ENCODE assay signal across 2 cellular contexts in the genomic region with DNA sequence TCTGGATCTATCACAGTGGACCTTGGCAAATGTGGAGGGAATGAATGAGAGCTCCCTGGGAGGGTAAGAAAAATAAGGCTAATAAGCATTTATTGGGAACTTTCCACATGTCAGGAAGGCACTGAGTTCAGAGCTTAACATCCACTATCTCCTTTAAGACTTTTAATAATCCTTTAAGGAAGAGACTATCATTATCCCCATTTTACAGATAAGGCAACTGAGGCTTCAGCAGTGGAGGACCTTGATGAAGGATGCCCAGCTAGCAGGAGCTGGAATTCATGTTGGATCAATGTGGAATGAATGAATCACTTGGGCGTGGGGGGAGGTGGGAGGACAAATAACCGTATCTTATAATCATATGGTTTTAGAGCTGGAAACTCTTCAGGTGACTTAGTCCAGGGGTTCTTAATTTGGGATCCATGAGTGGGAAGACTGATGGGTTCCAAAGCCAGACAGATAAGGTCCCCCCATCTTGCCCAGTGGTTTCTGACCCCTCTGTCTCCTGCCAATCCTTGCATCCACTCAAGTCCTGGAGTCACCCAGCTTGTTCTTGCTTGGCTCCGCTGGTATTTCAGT.
A peak's percentile ranks its signal among the peaks of the same experiment; 100 is the strongest.
TF ChIP-seq lines count a peak whose summit lies in the region.

No MANE protein-coding gene starts in this region.

TF ChIP-seq in HEK293, 187 proteins besides CTCF, POLR2A, EP300 and RAD21 (continued from another document):
- TF ChIP-seq ZBTB26 (tag by site-specific recombination; optimal IDR thresholded peaks at IDR 0.05) (no peak), ZFHX2 (tag by site-specific recombination; conservative IDR thresholded peaks at IDR 0.05) (peak; percentile 61)

TF ChIP-seq in K562, 482 proteins besides CTCF, POLR2A, EP300 and RAD21 (continued from another document):
- TF ChIP-seq, protein P1, sequence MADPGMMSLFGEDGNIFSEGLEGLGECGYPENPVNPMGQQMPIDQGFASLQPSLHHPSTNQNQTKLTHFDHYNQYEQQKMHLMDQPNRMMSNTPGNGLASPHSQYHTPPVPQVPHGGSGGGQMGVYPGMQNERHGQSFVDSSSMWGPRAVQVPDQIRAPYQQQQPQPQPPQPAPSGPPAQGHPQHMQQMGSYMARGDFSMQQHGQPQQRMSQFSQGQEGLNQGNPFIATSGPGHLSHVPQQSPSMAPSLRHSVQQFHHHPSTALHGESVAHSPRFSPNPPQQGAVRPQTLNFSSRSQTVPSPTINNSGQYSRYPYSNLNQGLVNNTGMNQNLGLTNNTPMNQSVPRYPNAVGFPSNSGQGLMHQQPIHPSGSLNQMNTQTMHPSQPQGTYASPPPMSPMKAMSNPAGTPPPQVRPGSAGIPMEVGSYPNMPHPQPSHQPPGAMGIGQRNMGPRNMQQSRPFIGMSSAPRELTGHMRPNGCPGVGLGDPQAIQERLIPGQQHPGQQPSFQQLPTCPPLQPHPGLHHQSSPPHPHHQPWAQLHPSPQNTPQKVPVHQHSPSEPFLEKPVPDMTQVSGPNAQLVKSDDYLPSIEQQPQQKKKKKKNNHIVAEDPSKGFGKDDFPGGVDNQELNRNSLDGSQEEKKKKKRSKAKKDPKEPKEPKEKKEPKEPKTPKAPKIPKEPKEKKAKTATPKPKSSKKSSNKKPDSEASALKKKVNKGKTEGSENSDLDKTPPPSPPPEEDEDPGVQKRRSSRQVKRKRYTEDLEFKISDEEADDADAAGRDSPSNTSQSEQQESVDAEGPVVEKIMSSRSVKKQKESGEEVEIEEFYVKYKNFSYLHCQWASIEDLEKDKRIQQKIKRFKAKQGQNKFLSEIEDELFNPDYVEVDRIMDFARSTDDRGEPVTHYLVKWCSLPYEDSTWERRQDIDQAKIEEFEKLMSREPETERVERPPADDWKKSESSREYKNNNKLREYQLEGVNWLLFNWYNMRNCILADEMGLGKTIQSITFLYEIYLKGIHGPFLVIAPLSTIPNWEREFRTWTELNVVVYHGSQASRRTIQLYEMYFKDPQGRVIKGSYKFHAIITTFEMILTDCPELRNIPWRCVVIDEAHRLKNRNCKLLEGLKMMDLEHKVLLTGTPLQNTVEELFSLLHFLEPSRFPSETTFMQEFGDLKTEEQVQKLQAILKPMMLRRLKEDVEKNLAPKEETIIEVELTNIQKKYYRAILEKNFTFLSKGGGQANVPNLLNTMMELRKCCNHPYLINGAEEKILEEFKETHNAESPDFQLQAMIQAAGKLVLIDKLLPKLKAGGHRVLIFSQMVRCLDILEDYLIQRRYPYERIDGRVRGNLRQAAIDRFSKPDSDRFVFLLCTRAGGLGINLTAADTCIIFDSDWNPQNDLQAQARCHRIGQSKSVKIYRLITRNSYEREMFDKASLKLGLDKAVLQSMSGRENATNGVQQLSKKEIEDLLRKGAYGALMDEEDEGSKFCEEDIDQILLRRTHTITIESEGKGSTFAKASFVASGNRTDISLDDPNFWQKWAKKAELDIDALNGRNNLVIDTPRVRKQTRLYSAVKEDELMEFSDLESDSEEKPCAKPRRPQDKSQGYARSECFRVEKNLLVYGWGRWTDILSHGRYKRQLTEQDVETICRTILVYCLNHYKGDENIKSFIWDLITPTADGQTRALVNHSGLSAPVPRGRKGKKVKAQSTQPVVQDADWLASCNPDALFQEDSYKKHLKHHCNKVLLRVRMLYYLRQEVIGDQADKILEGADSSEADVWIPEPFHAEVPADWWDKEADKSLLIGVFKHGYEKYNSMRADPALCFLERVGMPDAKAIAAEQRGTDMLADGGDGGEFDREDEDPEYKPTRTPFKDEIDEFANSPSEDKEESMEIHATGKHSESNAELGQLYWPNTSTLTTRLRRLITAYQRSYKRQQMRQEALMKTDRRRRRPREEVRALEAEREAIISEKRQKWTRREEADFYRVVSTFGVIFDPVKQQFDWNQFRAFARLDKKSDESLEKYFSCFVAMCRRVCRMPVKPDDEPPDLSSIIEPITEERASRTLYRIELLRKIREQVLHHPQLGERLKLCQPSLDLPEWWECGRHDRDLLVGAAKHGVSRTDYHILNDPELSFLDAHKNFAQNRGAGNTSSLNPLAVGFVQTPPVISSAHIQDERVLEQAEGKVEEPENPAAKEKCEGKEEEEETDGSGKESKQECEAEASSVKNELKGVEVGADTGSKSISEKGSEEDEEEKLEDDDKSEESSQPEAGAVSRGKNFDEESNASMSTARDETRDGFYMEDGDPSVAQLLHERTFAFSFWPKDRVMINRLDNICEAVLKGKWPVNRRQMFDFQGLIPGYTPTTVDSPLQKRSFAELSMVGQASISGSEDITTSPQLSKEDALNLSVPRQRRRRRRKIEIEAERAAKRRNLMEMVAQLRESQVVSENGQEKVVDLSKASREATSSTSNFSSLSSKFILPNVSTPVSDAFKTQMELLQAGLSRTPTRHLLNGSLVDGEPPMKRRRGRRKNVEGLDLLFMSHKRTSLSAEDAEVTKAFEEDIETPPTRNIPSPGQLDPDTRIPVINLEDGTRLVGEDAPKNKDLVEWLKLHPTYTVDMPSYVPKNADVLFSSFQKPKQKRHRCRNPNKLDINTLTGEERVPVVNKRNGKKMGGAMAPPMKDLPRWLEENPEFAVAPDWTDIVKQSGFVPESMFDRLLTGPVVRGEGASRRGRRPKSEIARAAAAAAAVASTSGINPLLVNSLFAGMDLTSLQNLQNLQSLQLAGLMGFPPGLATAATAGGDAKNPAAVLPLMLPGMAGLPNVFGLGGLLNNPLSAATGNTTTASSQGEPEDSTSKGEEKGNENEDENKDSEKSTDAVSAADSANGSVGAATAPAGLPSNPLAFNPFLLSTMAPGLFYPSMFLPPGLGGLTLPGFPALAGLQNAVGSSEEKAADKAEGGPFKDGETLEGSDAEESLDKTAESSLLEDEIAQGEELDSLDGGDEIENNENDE (IDR thresholded peaks at IDR 0.05; ENCODE audit: low read depth, low read length): no peak
- TF ChIP-seq, protein P2, sequence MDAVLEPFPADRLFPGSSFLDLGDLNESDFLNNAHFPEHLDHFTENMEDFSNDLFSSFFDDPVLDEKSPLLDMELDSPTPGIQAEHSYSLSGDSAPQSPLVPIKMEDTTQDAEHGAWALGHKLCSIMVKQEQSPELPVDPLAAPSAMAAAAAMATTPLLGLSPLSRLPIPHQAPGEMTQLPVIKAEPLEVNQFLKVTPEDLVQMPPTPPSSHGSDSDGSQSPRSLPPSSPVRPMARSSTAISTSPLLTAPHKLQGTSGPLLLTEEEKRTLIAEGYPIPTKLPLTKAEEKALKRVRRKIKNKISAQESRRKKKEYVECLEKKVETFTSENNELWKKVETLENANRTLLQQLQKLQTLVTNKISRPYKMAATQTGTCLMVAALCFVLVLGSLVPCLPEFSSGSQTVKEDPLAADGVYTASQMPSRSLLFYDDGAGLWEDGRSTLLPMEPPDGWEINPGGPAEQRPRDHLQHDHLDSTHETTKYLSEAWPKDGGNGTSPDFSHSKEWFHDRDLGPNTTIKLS (IDR thresholded peaks at IDR 0.05; ENCODE audit: borderline replicate concordance, low read depth): no peak
- TF ChIP-seq SRSF1 (IDR thresholded peaks at IDR 0.05; ENCODE audit: low read depth, low read length) (no peak), ZNF316 (IDR thresholded peaks at IDR 0.05) (no peak), ETS1 (conservative IDR thresholded peaks at IDR 0.05; ENCODE audit: control insufficient read depth, low read depth, low read length) (no peak), FOXK1 (CRISPR knock-in tag; IDR thresholded peaks at IDR 0.05; ENCODE audit: borderline replicate concordance) (no peak)
